ENCODE assay signal across 20 cellular contexts in genomic region chr1:53125623-53126360, GRCh38. TPM values are rescaled to one million over a fixed set of nuclear protein-coding genes. Genes with fewer than 3 reads are reported as not detected.
DNase-seq lines count a peak whose midpoint lies in the region; ATAC-seq and TF ChIP-seq lines count a peak whose summit lies in the region.
"Had no signal": no experiment of that assay in that cellular context is flagged by ENCODE, and none has a peak within 500 bp of the region (broad histone marks: within the 10 kb centered on the region; RNA-seq: fewer than 3 reads in every experiment).

No MANE protein-coding gene starts in this region.

- POLR2A ChIA-PET in activated CD4-positive, alpha-beta T cell treated with anti-CD3 and anti-CD28 coated beads, Interleukin-2, amount 10 ng/mL, durations not matched to agents 7 days and 5 days (lab: Charles Lee): no interaction called here

- H3K27me3 ChIP-seq in GM23338 (ENCODE audit: insufficient read depth) (no peaks in the 10 kb centered on the region), WERI-Rb-1 (ENCODE audit: insufficient read depth, low read depth, severe bottlenecking) (no peaks in the 10 kb centered on the region), right atrium auricular region (no peaks in the 10 kb centered on the region), skeletal muscle tissue (ENCODE audit: control insufficient read depth in 3 of 3, insufficient read depth in 3 of 3, low read length in 3 of 3) (peaks cover 0 to 3% (median 0%) of the 10 kb centered on the region in 3 donors)

- H3K4me2 ChIP-seq in GM23338: no peak overlapping the region

- H3K4me3 ChIP-seq in GM23338: no peak overlapping the region
- no peak overlapping the region for H3K4me3 ChIP-seq in WERI-Rb-1 (ENCODE audit: low read depth, low read length)
- H3K4me3 ChIP-seq in right atrium auricular region: no peak overlapping the region
- H3K4me3 ChIP-seq in skeletal muscle tissue (ENCODE audit: low read length in 3 of 3): no peak overlapping the region

- no peaks in the 10 kb centered on the region for H3K9me3 Mint-ChIP-seq in GM23338
- H3K9me3 Mint-ChIP-seq in activated CD4-positive, alpha-beta T cell treated with anti-CD3 and anti-CD28 coated beads, Interleukin-2, amount 10 ng/mL, durations not matched to agents 7 days and 5 days: no peaks in the 10 kb centered on the region
- H3K9me3 Mint-ChIP-seq: memory B cell; neural crest cell; stimulated activated naive CD8-positive, alpha-beta T cell treated with anti-CD3 and anti-CD28 coated beads, Interleukin-15, Interleukin-2, amounts not matched to agents 100 ng/mL and 50 ng/mL, for 24 hours had no signal

- no peaks in the 10 kb centered on the region for H3K9me2 ChIP-seq in GM23338 (ENCODE audit: insufficient read depth)

- H2AFZ ChIP-seq in GM23338: 0 out of 2 replicates have a peak overlapping the region, but pooled peaks have one; percentile 47

- ATAC-seq in GM23338 (no peak; the same call in 2 of the 3 replicates), HG02798 (IDR thresholded peaks at IDR 0.05; ENCODE audit: poor library complexity, unreplicated experiment) (no peak)
- ATAC-seq: Panc1 had no signal

- H3F3A ChIP-seq in GM23338 (replicated peaks; ENCODE audit: low read depth): no peaks in the 10 kb centered on the region

- 0 out of 4 replicates have a peak, but pooled peaks of 1 of the 2 experiments have one; percentile 9 for TF ChIP-seq CTCF in GM23338 (conservative IDR thresholded peaks at IDR 0.05; ENCODE audit: low read depth in 2 of 2)
- TF ChIP-seq CTCF in WERI-Rb-1 (IDR thresholded peaks at IDR 0.05; ENCODE audit: low read depth, low read length): peak; percentile 44
- TF ChIP-seq CTCF in right atrium auricular region (IDR thresholded peaks at IDR 0.05): no peak

- H3K27me3 Mint-ChIP-seq in GM23338 (ENCODE audit: insufficient read depth, low read depth, poor library complexity): peaks cover 3% of the 10 kb centered on the region
- H3K27me3 Mint-ChIP-seq in activated CD4-positive, alpha-beta T cell treated with anti-CD3 and anti-CD28 coated beads, Interleukin-2, amount 10 ng/mL, durations not matched to agents 7 days and 5 days: no peaks in the 10 kb centered on the region
- H3K27me3 Mint-ChIP-seq: stimulated activated naive CD8-positive, alpha-beta T cell treated with anti-CD3 and anti-CD28 coated beads, Interleukin-15, Interleukin-2, amounts not matched to agents 100 ng/mL and 50 ng/mL, for 24 hours had no signal

- no peak overlapping the region for H3K27ac Mint-ChIP-seq in GM23338
- H3K27ac Mint-ChIP-seq in activated CD4-positive, alpha-beta T cell treated with anti-CD3 and anti-CD28 coated beads, Interleukin-2, amount 10 ng/mL, durations not matched to agents 7 days and 5 days: no peak overlapping the region
- H3K27ac Mint-ChIP-seq: memory B cell; stimulated activated naive CD8-positive, alpha-beta T cell treated with anti-CD3 and anti-CD28 coated beads, Interleukin-15, Interleukin-2, amounts not matched to agents 100 ng/mL and 50 ng/mL, for 24 hours had no signal

- no peaks in the 10 kb centered on the region for H3K9me3 ChIP-seq in WERI-Rb-1 (ENCODE audit: severe bottlenecking)
- H3K9me3 ChIP-seq in right atrium auricular region: no peaks in the 10 kb centered on the region
- H3K9me3 ChIP-seq in skeletal muscle tissue (ENCODE audit: control insufficient read depth in 3 of 3, low read length in 3 of 3): no peaks in the 10 kb centered on the region
- H3K9me3 ChIP-seq: Caco-2 had no signal

- peaks cover 16% of the 10 kb centered on the region for H3K4me1 Mint-ChIP-seq in GM23338
- no peaks in the 10 kb centered on the region for H3K4me1 Mint-ChIP-seq in activated CD4-positive, alpha-beta T cell treated with anti-CD3 and anti-CD28 coated beads, Interleukin-2, amount 10 ng/mL, durations not matched to agents 7 days and 5 days
- H3K4me1 Mint-ChIP-seq: memory B cell had no signal

- DNase-seq in GM23338 (ENCODE audit: low spot score): no peak
- no peak for DNase-seq in WERI-Rb-1
- no peak for DNase-seq in right atrium auricular region (ENCODE audit: low spot score)
- DNase-seq in NCI-H524 treated with DMSO at 0.1 percent for 48 hours (lab: John Stamatoyannopoulos, UW): no peak
- DNase-seq in activated CD4-positive, alpha-beta T cell treated with anti-CD3 and anti-CD28 coated beads, Interleukin-2, amount 10 ng/mL, durations not matched to agents 7 days and 5 days: no peak
- DNase-seq: activated CD4-positive, alpha-beta T cell treated with anti-CD3 and anti-CD28 coated beads for 48 hours; activated naive CD4-positive, alpha-beta T cell treated with Interleukin-2 at 50 U/mL for 16 hours; Caco-2; cortex of kidney; head of caudate nucleus; NCI-H1105; NCI-H2107; retina had no signal

- no peaks in the 10 kb centered on the region for H3K4me1 ChIP-seq in GM23338 (ENCODE audit: insufficient read depth)
- peaks cover 0 to 44% of the 10 kb centered on the region in 2 donors for H3K4me1 ChIP-seq in right atrium auricular region
- peaks cover 28 to 41% (median 38%) of the 10 kb centered on the region in 3 donors for H3K4me1 ChIP-seq in skeletal muscle tissue (ENCODE audit: control insufficient read depth in 3 of 3, insufficient read depth in 3 of 3, low read length in 3 of 3)

- no peak overlapping the region for H3K9ac ChIP-seq in skeletal muscle tissue (ENCODE audit: low read depth in 1 of 3, low read length in 3 of 3)

- no peak overlapping the region for H3K4me3 Mint-ChIP-seq in GM23338
- no peak overlapping the region for H3K4me3 Mint-ChIP-seq in activated CD4-positive, alpha-beta T cell treated with anti-CD3 and anti-CD28 coated beads, Interleukin-2, amount 10 ng/mL, durations not matched to agents 7 days and 5 days
- H3K4me3 Mint-ChIP-seq: memory B cell; neural crest cell; stimulated activated naive CD8-positive, alpha-beta T cell treated with anti-CD3 and anti-CD28 coated beads, Interleukin-15, Interleukin-2, amounts not matched to agents 100 ng/mL and 50 ng/mL, for 24 hours had no signal

- CTCF ChIA-PET in activated CD4-positive, alpha-beta T cell treated with anti-CD3 and anti-CD28 coated beads, Interleukin-2, amount 10 ng/mL, durations not matched to agents 7 days and 5 days (lab: Charles Lee): interaction anchor here (0.7 to 1.0 kb wide), 2 partner anchors 8 to 11 kb away, joined by 3 read pairs; no protein-coding TSS in a partner anchor

- H3K36me3 Mint-ChIP-seq in GM23338 (ENCODE audit: low read depth): peaks cover 3% of the 10 kb centered on the region; the same call in 1 of the 3 replicates
- H3K36me3 Mint-ChIP-seq in activated CD4-positive, alpha-beta T cell treated with anti-CD3 and anti-CD28 coated beads, Interleukin-2, amount 10 ng/mL, durations not matched to agents 7 days and 5 days (ENCODE audit: low read depth): no peaks in the 10 kb centered on the region
- H3K36me3 Mint-ChIP-seq: memory B cell had no signal

- H4K20me1 ChIP-seq in GM23338 (replicated peaks; ENCODE audit: insufficient read depth): no peaks in the 10 kb centered on the region

- H3K27ac ChIP-seq in GM23338 (ENCODE audit: low read depth): no peak overlapping the region
- peak overlapping the region; percentile 97 for H3K27ac ChIP-seq in WERI-Rb-1
- peak overlapping the region; percentile 14 to 84 for H3K27ac ChIP-seq in right atrium auricular region
- peak overlapping the region; percentile 12 for H3K27ac ChIP-seq in skeletal muscle tissue (ENCODE audit: low read depth, low read length)
- H3K27ac ChIP-seq: epithelial cell of prostate had no signal

- H3K36me3 ChIP-seq in GM23338 (ENCODE audit: insufficient read depth) (no peaks in the 10 kb centered on the region), WERI-Rb-1 (peaks cover 75% of the 10 kb centered on the region), right atrium auricular region (no peaks in the 10 kb centered on the region), skeletal muscle tissue (ENCODE audit: control insufficient read depth in 3 of 3, insufficient read depth in 3 of 3, low read length in 3 of 3) (no peaks in the 10 kb centered on the region)

- H3K79me2 ChIP-seq in GM23338 (replicated peaks; ENCODE audit: insufficient read depth): no peaks in the 10 kb centered on the region

TF ChIP-seq in GM23338, 12 proteins besides CTCF, POLR2A, EP300 and RAD21 (continues in another document):
- TF ChIP-seq POLR2AphosphoS5 (IDR thresholded peaks at IDR 0.05; ENCODE audit: low read depth): no peak
- no peak for TF ChIP-seq STAT1 (IDR thresholded peaks at IDR 0.05; ENCODE audit: unreplicated experiment)
- TF ChIP-seq EZH2 (IDR thresholded peaks at IDR 0.05; ENCODE audit: low read depth, unreplicated experiment): no peak

RNA-seq across cellular contexts. Expression of gene SLC1A7, which starts 16.6 kb away (rescaled TPM):
- total RNA-seq in GM23338 (2014; rRNA removed; shearing (Covaris generic)): not detected in 2 replicates
- polyA plus RNA-seq in GM23338 (2016; fragmentation: Nextera tagmentation; extraction: Ambion mirVana): not detected in 2 replicates
- under 1 TPM; 0.56 to 0.71 TPM for total RNA-seq in right atrium auricular region
- not detected for total RNA-seq in skeletal muscle tissue
- total RNA-seq in activated CD4-positive, alpha-beta T cell treated with anti-CD3 and anti-CD28 coated beads, Interleukin-2, amount 10 ng/mL, durations not matched to agents 7 days and 5 days: not detected
- total RNA-seq: Caco-2, neural crest cell had no signal
